1 cellular context compared by ENCODE assay signal in genomic region chr20:4925842-4926530, GRCh38.
TF ChIP-seq lines count a peak whose summit lies in the region.

No MANE protein-coding gene starts in this region.

TF ChIP-seq in GM23338, 12 proteins besides CTCF, POLR2A, EP300 and RAD21 (continued from another document):
- TF ChIP-seq REST (IDR thresholded peaks at IDR 0.05; ENCODE audit: unreplicated experiment), result no peak
- TF ChIP-seq POLR2AphosphoS5 (IDR thresholded peaks at IDR 0.05; ENCODE audit: low read depth), result no peak
- no peak for TF ChIP-seq JUNB (IDR thresholded peaks at IDR 0.05; ENCODE audit: unreplicated experiment)
- TF ChIP-seq CREB1 (CRISPR knock-in tag; IDR thresholded peaks at IDR 0.05; ENCODE audit: low read depth), result no peak
- TF ChIP-seq ETS1 (IDR thresholded peaks at IDR 0.05), result no peak
